In the genomic region with DNA sequence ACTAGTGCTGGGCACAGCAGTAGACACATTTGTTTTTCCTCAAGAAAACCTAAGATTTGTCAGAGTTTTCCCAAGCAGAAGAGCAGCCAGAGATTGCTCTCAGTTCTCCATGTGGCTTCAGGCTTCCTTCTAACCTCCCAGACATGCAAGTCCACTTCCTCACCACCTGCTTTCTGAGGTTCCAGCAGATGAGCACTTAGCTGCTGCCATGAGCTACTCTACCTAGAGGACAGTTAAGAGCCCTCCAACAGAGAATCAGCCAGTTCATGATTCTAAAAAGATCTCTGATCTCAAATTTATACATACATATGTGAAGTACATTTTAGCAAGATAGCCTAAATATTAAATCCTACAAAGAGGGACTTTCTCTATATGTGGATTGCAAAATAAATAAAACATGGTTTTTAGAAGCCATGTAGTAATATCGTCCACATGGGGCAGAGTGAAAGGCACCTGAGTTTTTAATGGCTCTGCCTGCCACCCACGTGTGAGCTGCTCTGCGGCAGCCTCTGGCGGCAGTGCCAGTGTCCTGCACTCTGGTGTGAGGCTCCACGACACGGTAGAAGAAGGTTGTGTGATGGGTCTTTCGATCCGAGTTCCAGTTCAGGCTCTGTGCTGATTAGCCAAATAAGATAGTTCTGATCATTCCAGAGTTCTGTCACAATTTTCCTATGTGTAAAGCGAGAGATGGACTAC, we compare ENCODE assay signal across 8 cellular contexts.
A peak's percentile ranks its signal among the peaks of the same experiment; 100 is the strongest.
DNase-seq lines count a peak whose midpoint lies in the region; ATAC-seq and TF ChIP-seq lines count a peak whose summit lies in the region.

No MANE protein-coding gene starts in this region.

- in situ Hi-C loops in astrocyte of the cerebellum (cut with HindIII; ENCODE audit: low sequenced_read_pairs): no loop called here

- TF ChIP-seq CTCF in HL-60 (IDR thresholded peaks at IDR 0.05; ENCODE audit: insufficient read depth, low read length): peak; percentile 97
- peak; percentile 36 for TF ChIP-seq CTCF in astrocyte of the cerebellum (IDR thresholded peaks at IDR 0.05; ENCODE audit: low read depth, low read length, missing control alignments)

- ATAC-seq in GM21360 (IDR thresholded peaks at IDR 0.05; ENCODE audit: unreplicated experiment): peak; percentile 97
- no peak for ATAC-seq in GM19324 (IDR thresholded peaks at IDR 0.05; ENCODE audit: low FRiP score, unreplicated experiment)

- DNase-seq in D341Med (ENCODE audit: low spot score): peak; percentile 62
- peak; percentile 31 to 66 for DNase-seq in HL-60 (ENCODE audit: low read depth in 1 of 2, low spot score in 1 of 2)
- DNase-seq in T-helper 1 cell: peak; percentile 24 to 52 (median 36)
- no peak for DNase-seq in astrocyte of the cerebellum (ENCODE audit: low read depth)
- peak; percentile 54 for DNase-seq in left kidney (ENCODE audit: low read depth, low spot score)
- peak; percentile 20 to 26 for DNase-seq in stimulated activated CD8-positive, alpha-beta memory T cell treated with anti-CD3 and anti-CD28 coated beads, Interleukin-4, amount 100 ng/mL, for 4 hours (ENCODE audit: low read depth in 2 of 2, low spot score in 1 of 2)

- no peaks in the 10 kb centered on the region for H3K27me3 ChIP-seq in HL-60 (ENCODE audit: insufficient read depth, poor library complexity, severe bottlenecking)

- H3K27ac ChIP-seq in HL-60 (replicated peaks): no peak overlapping the region

- H3K4me3 ChIP-seq in HL-60 (replicated peaks; ENCODE audit: insufficient read depth, low read length) (no peak overlapping the region), astrocyte of the cerebellum (ENCODE audit: low read depth, low read length) (no peak overlapping the region)
